In the genomic region with DNA sequence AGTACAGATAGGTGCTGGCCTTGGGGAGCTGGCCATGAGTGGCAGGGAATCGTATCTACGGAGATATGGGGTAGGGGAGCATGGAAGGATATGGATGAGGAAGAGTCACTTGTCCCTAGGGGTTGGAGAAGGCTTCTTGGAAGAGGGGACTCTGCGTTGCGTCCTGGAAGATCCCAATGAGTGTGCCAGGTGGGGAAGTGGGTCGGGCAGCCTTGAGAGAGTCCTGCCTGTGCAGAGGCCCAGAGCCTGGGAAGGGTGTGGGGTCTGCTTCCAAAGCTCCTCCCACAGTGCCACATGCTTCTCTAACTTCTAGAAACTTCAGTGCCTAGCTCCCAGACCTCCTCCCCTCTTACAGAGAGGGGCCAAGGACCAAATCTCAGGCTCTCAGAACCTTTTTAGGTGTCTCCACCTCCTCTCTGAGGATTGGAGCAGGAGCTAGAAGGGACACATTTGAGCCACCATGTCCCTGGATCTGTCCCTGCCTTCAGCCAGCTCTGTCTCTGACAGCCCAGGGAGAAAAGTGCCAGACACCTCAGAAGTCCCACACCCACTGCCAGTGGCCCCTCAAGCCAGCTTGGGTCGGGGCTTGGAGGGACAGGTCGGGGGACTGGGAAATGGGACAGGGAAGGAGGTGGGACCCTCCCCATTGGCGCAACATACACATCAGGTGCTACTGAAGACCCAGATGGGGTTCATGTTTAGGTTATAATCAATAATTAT, we compare ENCODE assay signal across 20 cellular contexts. TPM values are rescaled to one million over a fixed set of nuclear protein-coding genes. Genes with fewer than 3 reads are reported as not detected.
DNase-seq lines count a peak whose midpoint lies in the region; ATAC-seq, FAIRE-seq and TF ChIP-seq lines count a peak whose summit lies in the region.
"Had no signal": no experiment of that assay in that cellular context is flagged by ENCODE, and none has a peak within 500 bp of the region (broad histone marks: within the 10 kb centered on the region; RNA-seq: fewer than 3 reads in every experiment).

No MANE protein-coding gene starts in this region.

- no peaks in the 10 kb centered on the region for H3K27me3 ChIP-seq in bronchial epithelial cell (ENCODE audit: control insufficient read depth, insufficient read depth, low read length)

- TF ChIP-seq CTCF in GM10266 (IDR thresholded peaks at IDR 0.05; ENCODE audit: control insufficient read depth, insufficient read depth, low read depth, missing control alignments): no peak
- TF ChIP-seq CTCF in bronchial epithelial cell (IDR thresholded peaks at IDR 0.05; ENCODE audit: insufficient read depth, low read length, severe bottlenecking): no peak
- no peak for TF ChIP-seq CTCF in nephron progenitor cell (IDR thresholded peaks at IDR 0.05)

- FAIRE-seq in bronchial epithelial cell (lab: Jason Lieb, UNC): peak; percentile 28
- FAIRE-seq: A204.1 had no signal

- H3K27me3 Mint-ChIP-seq in nephron progenitor cell (ENCODE audit: low read depth, poor library complexity): no peaks in the 10 kb centered on the region
- H3K27me3 Mint-ChIP-seq: CD4-positive, alpha-beta T cell had no signal

- no peaks in the 10 kb centered on the region for H3K4me1 Mint-ChIP-seq in nephron progenitor cell

- peak overlapping the region; percentile 42 for H3K27ac Mint-ChIP-seq in nephron progenitor cell
- H3K27ac Mint-ChIP-seq: CD4-positive, alpha-beta T cell; H9 had no signal

- H3K4me3 ChIP-seq in bronchial epithelial cell (ENCODE audit: low read depth, low read length): no peak overlapping the region

- peak; percentile 30 for DNase-seq in D341Med (ENCODE audit: low spot score)
- DNase-seq in GM10266 (ENCODE audit: extremely low spot score): peak; percentile 9
- no peak for DNase-seq in bronchial epithelial cell (ENCODE audit: low read depth)
- no peak for DNase-seq in nephron progenitor cell
- no peak for DNase-seq in NCI-H526 treated with DMSO at 0.1 percent for 48 hours (lab: John Stamatoyannopoulos, UW)
- no peak for DNase-seq in epidermal melanocyte (ENCODE audit: insufficient read length, low spot score)
- DNase-seq: ACHN; AML-193; Caco-2; CD4-positive, alpha-beta T cell; DMS153; DMS79; GDM1; GOT3; H9; KBM-7 had no signal

- H3K36me3 ChIP-seq in bronchial epithelial cell (ENCODE audit: control insufficient read depth, insufficient read depth, low read length): no peaks in the 10 kb centered on the region

- no peaks in the 10 kb centered on the region for H3K9me3 Mint-ChIP-seq in nephron progenitor cell
- H3K9me3 Mint-ChIP-seq: CD4-positive, alpha-beta T cell; H9; IgD-negative memory B cell had no signal

- H3K4me3 Mint-ChIP-seq in nephron progenitor cell: no peak overlapping the region
- H3K4me3 Mint-ChIP-seq: CD4-positive, alpha-beta T cell; H9 had no signal

- ATAC-seq in HG02973 (IDR thresholded peaks at IDR 0.05; ENCODE audit: unreplicated experiment): no peak

- peaks cover 11% of the 10 kb centered on the region for H3K36me3 Mint-ChIP-seq in nephron progenitor cell (ENCODE audit: low read depth)
- H3K36me3 Mint-ChIP-seq: IgD-negative memory B cell had no signal

RNA-seq across cellular contexts. Expression of a gene that starts 11.0 kb away (rescaled TPM):
- total RNA-seq in bronchial epithelial cell: 21.6 and 25.0 TPM in 2 replicates

RNA-seq across cellular contexts. Expression of a gene that starts 11.3 kb away (rescaled TPM):
- total RNA-seq in bronchial epithelial cell: 87.1 and 163 TPM in 2 replicates

RNA-seq across cellular contexts. Expression of a gene that starts 49.7 kb away (rescaled TPM):
- total RNA-seq in bronchial epithelial cell: 4.1 and 5.3 TPM in 2 replicates

RNA-seq across cellular contexts. Expression of a gene that starts 51.1 kb away (rescaled TPM):
- not detected in 2 replicates for total RNA-seq in bronchial epithelial cell
- total RNA-seq: CD4-positive, alpha-beta T cell; HT1080 had no signal

RNA-seq across cellular contexts. Expression of a gene that starts 58.7 kb away (rescaled TPM):
- not detected in 2 replicates for total RNA-seq in bronchial epithelial cell

Comparison
In these comparisons a context has a peak if more than half of its experiments do, and no peak if none do; other contexts are left out.
1. DNase-seq: peak in D341Med (single experiment) and GM10266 (single experiment); none in bronchial epithelial cell (single experiment), nephron progenitor cell (single experiment), NCI-H526 treated with DMSO at 0.1 percent for 48 hours (single experiment) and epidermal melanocyte (single experiment).